6 cellular contexts compared by ENCODE assay signal in the genomic region with DNA sequence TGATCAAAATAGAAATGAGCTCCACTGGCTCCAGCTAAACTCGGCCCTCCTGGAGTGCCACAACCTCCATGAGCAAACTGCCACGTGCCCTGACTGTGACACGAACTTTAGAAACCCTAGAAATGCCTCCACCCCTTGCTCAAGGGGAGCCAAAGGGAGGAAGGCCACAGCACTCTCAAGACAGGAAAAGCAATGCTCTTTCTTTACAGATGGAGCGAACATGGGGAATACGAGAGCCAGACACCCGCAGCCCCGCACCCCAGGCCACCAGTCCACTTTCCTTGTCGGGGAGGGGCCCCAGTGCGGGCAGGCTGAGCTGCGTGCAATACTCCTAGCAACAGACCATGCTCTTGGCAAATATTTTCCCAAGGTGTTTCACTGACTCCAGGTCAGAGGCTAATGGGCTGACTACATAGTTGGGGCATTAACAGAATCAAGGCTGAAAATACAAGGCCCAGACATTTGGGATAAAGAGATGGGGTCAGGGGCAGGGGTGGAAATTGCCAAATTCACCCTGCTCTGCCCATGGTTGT. TPM values are rescaled to one million over a fixed set of nuclear protein-coding genes. Genes with fewer than 3 reads are reported as not detected.
"Had no signal": no experiment of that assay in that cellular context is flagged by ENCODE, and none has a peak within 500 bp of the region (broad histone marks: within the 10 kb centered on the region; RNA-seq: fewer than 3 reads in every experiment).

No MANE protein-coding gene starts in this region.

RNA-seq across cellular contexts. Expression of a gene that starts 23.9 kb away (rescaled TPM):
- total RNA-seq: GM23248, H4, H7, HFFc6, HT1080, IMR-90 had no signal
- polyA plus RNA-seq: GM23248, IMR-90 had no signal

RNA-seq across cellular contexts. Expression of a gene that starts 40.7 kb away (rescaled TPM):
- total RNA-seq: HT1080 had no signal
